Comparison of ENCODE assay signal across 8 cellular contexts in genomic region chr12:78146365-78146772, GRCh38.
DNase-seq lines count a peak whose midpoint lies in the region; ATAC-seq and TF ChIP-seq lines count a peak whose summit lies in the region.

No MANE protein-coding gene starts in this region.

- H3K4me3 Mint-ChIP-seq in endodermal cell, result no peak overlapping the region
- no peak overlapping the region for H3K4me3 Mint-ChIP-seq in osteocyte (ENCODE audit: unreplicated experiment)

- DNase-seq in AG04450 (ENCODE audit: low read depth, low spot score) (peak; percentile 11), GM13977 (ENCODE audit: low spot score) (peak; percentile 3), NCI-H774 (lab: John Stamatoyannopoulos, UW) (peak; percentile 65), endodermal cell (no peak), osteocyte (ENCODE audit: extremely low spot score, unreplicated experiment) (no peak), retina (no peak)
- no peak for DNase-seq in activated CD4-positive, alpha-beta T cell treated with anti-CD3 and anti-CD28 coated beads, Interleukin-2, amount 50 U/mL, for 48 hours

- H3K9ac ChIP-seq in endodermal cell (ENCODE audit: extremely low read depth, low read length, poor library complexity, severe bottlenecking), result no peak overlapping the region

- H3K9me3 ChIP-seq in AG04450 (ENCODE audit: control insufficient read depth, insufficient read depth, low read length) (no peaks in the 10 kb centered on the region), endodermal cell (ENCODE audit: control insufficient read depth, low read length) (no peaks in the 10 kb centered on the region)

- TF ChIP-seq CTCF in AG04450 (IDR thresholded peaks at IDR 0.05; ENCODE audit: low read depth, low read length) (peak; percentile 80), GM13977 (IDR thresholded peaks at IDR 0.05; ENCODE audit: extremely low read depth, insufficient read depth, missing control alignments) (peak; percentile 73), endodermal cell (conservative IDR thresholded peaks at IDR 0.05) (peak; percentile 91), osteocyte (IDR thresholded peaks at IDR 0.05) (peak; percentile 77)

- H3K36me3 ChIP-seq in endodermal cell (ENCODE audit: control insufficient read depth, insufficient read depth, low read length), result no peaks in the 10 kb centered on the region

- H3K4me1 Mint-ChIP-seq in endodermal cell (no peaks in the 10 kb centered on the region), osteocyte (ENCODE audit: unreplicated experiment) (peaks cover 14% of the 10 kb centered on the region)

- peak; percentile 78 for ATAC-seq in HG03378 (IDR thresholded peaks at IDR 0.05; ENCODE audit: unreplicated experiment)

- no peaks in the 10 kb centered on the region for H3K27me3 ChIP-seq in AG04450 (ENCODE audit: control insufficient read depth, insufficient read depth, low read length)
- no peaks in the 10 kb centered on the region for H3K27me3 ChIP-seq in endodermal cell (ENCODE audit: control insufficient read depth, insufficient read depth, low read length, poor library complexity, severe bottlenecking)

- POLR2A ChIA-PET in AG04450 (lab: Yijun Ruan, JAX), result no interaction called here

- H3K9me3 Mint-ChIP-seq in endodermal cell (no peaks in the 10 kb centered on the region), osteocyte (ENCODE audit: unreplicated experiment) (no peaks in the 10 kb centered on the region)

- H3K27ac Mint-ChIP-seq in endodermal cell (no peak overlapping the region), osteocyte (ENCODE audit: unreplicated experiment) (no peak overlapping the region)

- H3K4me1 ChIP-seq in endodermal cell (ENCODE audit: control insufficient read depth, insufficient read depth, low read length), result no peaks in the 10 kb centered on the region

- no peaks in the 10 kb centered on the region for H3K27me3 Mint-ChIP-seq in endodermal cell (ENCODE audit: insufficient read depth)
- H3K27me3 Mint-ChIP-seq in osteocyte (ENCODE audit: unreplicated experiment), result no peaks in the 10 kb centered on the region

- no peak overlapping the region for H3K27ac ChIP-seq in AG04450 (ENCODE audit: low read depth, low read length)
- no peak overlapping the region for H3K27ac ChIP-seq in endodermal cell (ENCODE audit: low read depth, low read length)

- CTCF ChIA-PET in AG04450 (lab: Charles Lee), result interaction anchor here (0.5 to 2.4 kb wide), 43 partner anchors 9 to 1713 kb away, joined by 3 to 12 read pairs (median 4); no protein-coding TSS in a partner anchor

- in situ Hi-C loops in GM13977 (cut with MboI; ENCODE audit: low pct_unique_long_range_greater_than_20kb, low sequenced_read_pairs, unreplicated experiment), result no loop called here

- H3K36me3 Mint-ChIP-seq in endodermal cell (ENCODE audit: low read depth) (no peaks in the 10 kb centered on the region), osteocyte (ENCODE audit: unreplicated experiment) (no peaks in the 10 kb centered on the region)

- H3K4me3 ChIP-seq in AG04450 (ENCODE audit: low read depth, low read length) (no peak overlapping the region), endodermal cell (ENCODE audit: low read length) (no peak overlapping the region)

Comparison
In these comparisons a context has a peak if more than half of its experiments do, and no peak if none do; other contexts are left out.
1. DNase-seq: peak in AG04450 (single experiment), GM13977 (single experiment) and NCI-H774 (single experiment); none in endodermal cell (single experiment), osteocyte (single experiment), activated CD4-positive, alpha-beta T cell treated with anti-CD3 and anti-CD28 coated beads, Interleukin-2, amount 50 U/mL, for 48 hours (0 of 2) and retina (single experiment).
2. Peak in every context shown above with its lines, with median percentiles within 50 percentile points of each other: CTCF ChIP-seq.